In genomic region chr7:585873-586272, GRCh38 we compare ENCODE assay signal across 14 cellular contexts.
DNase-seq lines count a peak whose midpoint lies in the region; ATAC-seq, FAIRE-seq and TF ChIP-seq lines count a peak whose summit lies in the region.
"Had no signal": no experiment of that assay in that cellular context is flagged by ENCODE, and none has a peak within 500 bp of the region (broad histone marks: within the 10 kb centered on the region; RNA-seq: fewer than 3 reads in every experiment).

No MANE protein-coding gene starts in this region.

- no peaks in the 10 kb centered on the region for H3K27me3 ChIP-seq in GM12878 (replicated peaks in 1 of 2; ENCODE audit: control insufficient read depth in 2 of 2, insufficient read depth in 2 of 2, low read length in 1 of 2)
- H3K27me3 ChIP-seq in esophagus squamous epithelium, result no peaks in the 10 kb centered on the region

- peaks cover 11 to 13% of the 10 kb centered on the region in 2 experiments; a peak in 3 of 4 replicates for H3K36me3 ChIP-seq in GM12878 (ENCODE audit: control insufficient read depth in 2 of 2, insufficient read depth in 2 of 2, low read length in 1 of 2)
- peaks cover 0 to 43% (median 0%) of the 10 kb centered on the region in 3 donors for H3K36me3 ChIP-seq in esophagus squamous epithelium
- H3K36me3 ChIP-seq: left ventricle myocardium inferior had no signal

- no peaks in the 10 kb centered on the region for H4K20me1 ChIP-seq in GM12878 (ENCODE audit: control insufficient read depth, insufficient read depth)

- no peak overlapping the region for H3K4me2 ChIP-seq in GM12878 (ENCODE audit: control insufficient read depth, insufficient read depth)

- TF ChIP-seq POLR2A in GM12878 (IDR thresholded peaks at IDR 0.05; ENCODE audit: low read depth, low read length) (no peak), esophagus squamous epithelium (IDR thresholded peaks at IDR 0.05) (no peak)

- peaks cover 5% of the 10 kb centered on the region; the same call in 2 of the 3 replicates for H3K9me3 ChIP-seq in GM12878 (replicated peaks; ENCODE audit: control insufficient read depth, insufficient read depth, low read length)
- H3K9me3 ChIP-seq in esophagus squamous epithelium, result no peaks in the 10 kb centered on the region
- H3K9me3 ChIP-seq: left ventricle myocardium inferior had no signal

- POLR2A ChIA-PET in GM12878 (lab: Charles Lee), result no interaction called here

- in situ Hi-C loops in GM12878 (cut with MboI), result loop anchor here (5.0 kb wide), 1 partner anchor 64 kb away; no protein-coding TSS in a partner anchor

- no TSS peak for BruUV-seq in GM12878 (replicated peaks; lab: Mats Ljungman, UMichigan)

- 48% methylated on average over 6 of the region's 6 CpGs for WGBS in GM12878 (ENCODE audit: insufficient coverage, insufficient replicate concordance, low lambda C conversion rate, missing lambda C conversion rate)
- WGBS in esophagus squamous epithelium, 2 donors, result 88 to 90% methylated on average over 4 to 5 of the region's 6 CpGs

- H3K4me3 ChIP-seq in GM12878 (no peak overlapping the region), esophagus squamous epithelium (no peak overlapping the region)
- H3K4me3 ChIP-seq: left ventricle myocardium inferior had no signal

- no peak overlapping the region for H3K9ac ChIP-seq in GM12878 (ENCODE audit: control insufficient read depth, insufficient read depth, low read length)

- TF ChIP-seq CTCF in GM12878 (IDR thresholded peaks at IDR 0.05 in 2 of 3, conservative IDR thresholded peaks at IDR 0.05 in 1 of 3; ENCODE audit: control insufficient read depth in 2 of 3, extremely low read depth in 1 of 3, insufficient read depth in 1 of 3, low read depth in 3 of 3, low read length in 3 of 3), result no peak
- no peak for TF ChIP-seq CTCF in esophagus squamous epithelium (IDR thresholded peaks at IDR 0.05)

- CTCF ChIA-PET in GM12878 (lab: Yijun Ruan, JAX), result no interaction called here

- no peak overlapping the region for H2AFZ ChIP-seq in GM12878 (ENCODE audit: control insufficient read depth, low read depth, low read length)

- no peak for ATAC-seq in Right ventricle myocardium inferior
- peak; percentile 23 for ATAC-seq in HG03378 (IDR thresholded peaks at IDR 0.05; ENCODE audit: unreplicated experiment)
- no peak for ATAC-seq in GM12878
- no peak for ATAC-seq in HG03565 (IDR thresholded peaks at IDR 0.05; ENCODE audit: unreplicated experiment)
- ATAC-seq in GM21717 (IDR thresholded peaks at IDR 0.05; ENCODE audit: unreplicated experiment), result no peak
- ATAC-seq: sciatic nerve had no signal

- H3K4me1 ChIP-seq in GM12878 (ENCODE audit: control insufficient read depth, insufficient read depth, low read length) (peaks cover 11% of the 10 kb centered on the region), esophagus squamous epithelium (peaks cover 0 to 14% (median 0%) of the 10 kb centered on the region in 3 donors)

- SMC1A ChIA-PET in GM12878 (lab: Charles Lee; ENCODE audit: uncharacterized antibody, unreplicated experiment), result no interaction called here

- no peak overlapping the region; the same call in 1 of the 2 replicates for H3K27ac ChIP-seq in GM12878 (ENCODE audit: control insufficient read depth, insufficient read depth)
- no peak overlapping the region for H3K27ac ChIP-seq in esophagus squamous epithelium
- H3K27ac ChIP-seq: left ventricle myocardium inferior, RWPE1, WERI-Rb-1 had no signal

- DNase-seq in Right ventricle myocardium inferior (ENCODE audit: missing footprints) (peak; percentile 11), cardiac septum (ENCODE audit: low spot score) (no peak), GM12878 (ENCODE audit: low read depth, low spot score) (no peak), germinal center (ENCODE audit: low spot score) (no peak), esophagus squamous epithelium (lab: John Stamatoyannopoulos, UW) (no peak)
- DNase-seq: left ventricle myocardium inferior, NCI-H1105 treated with DMSO at 0.1 percent for 48 hours, SW 1271, WERI-Rb-1 had no signal

- RAD21 ChIA-PET in GM12878 (lab: Charles Lee; ENCODE audit: unreplicated experiment), result no interaction called here

- intact Hi-C loops in Right ventricle myocardium inferior (cut with DNase I) (no loop called here), cardiac septum (cut with DNase I) (no loop called here), GM12878 (cut with micrococcal nuclease; ENCODE audit: unreplicated experiment) (no loop called here), esophagus squamous epithelium (cut with DNase I) (no loop called here)

- TF ChIP-seq EP300 in GM12878 (IDR thresholded peaks at IDR 0.05; ENCODE audit: borderline replicate concordance in 1 of 2, control insufficient read depth in 1 of 2, low read depth in 2 of 2, low read length in 2 of 2), result no peak

- no peak for FAIRE-seq in GM12878 (lab: Jason Lieb, UNC)

- no peaks in the 10 kb centered on the region for H3K79me2 ChIP-seq in GM12878 (ENCODE audit: control insufficient read depth, insufficient read depth, low read length)

- no peak for TF ChIP-seq RAD21 in GM12878 (IDR thresholded peaks at IDR 0.05; ENCODE audit: insufficient read depth, low read depth, low read length)

TF ChIP-seq in GM12878, 131 proteins besides CTCF, POLR2A, EP300 and RAD21:
- TF ChIP-seq CBX5 (IDR thresholded peaks at IDR 0.05; ENCODE audit: low read depth), result peak; percentile 54; the same call in 1 of the 2 replicates
- 0 out of 2 replicates have a peak, but pooled peaks have one; percentile 14 for TF ChIP-seq YY1 (IDR thresholded peaks at IDR 0.05; ENCODE audit: low read depth, low read length)
- no peak for TF ChIP-seq MEF2A (IDR thresholded peaks at IDR 0.05; ENCODE audit: insufficient read depth, low read depth, low read length)
TF ChIP-seq in GM12878: peak in this region for 2.
